Comparison of ENCODE assay signal across 15 cellular contexts in genomic region chr15:35596261-35596660, GRCh38. TPM values are rescaled to one million over a fixed set of nuclear protein-coding genes. Genes with fewer than 3 reads are reported as not detected.
DNase-seq lines count a peak whose midpoint lies in the region; ATAC-seq and TF ChIP-seq lines count a peak whose summit lies in the region.
"Had no signal": no experiment of that assay in that cellular context is flagged by ENCODE, and none has a peak within 500 bp of the region (broad histone marks: within the 10 kb centered on the region; RNA-seq: fewer than 3 reads in every experiment).

No MANE protein-coding gene starts in this region.

- H3K4me2 ChIP-seq in GM23248 (ENCODE audit: unreplicated experiment) (no peak overlapping the region), neural cell (ENCODE audit: low read length) (no peak overlapping the region)
- H3K4me2 ChIP-seq: A549; BLaER1 treated with 17β-estradiol and CSF1 and Interleukin-3, amounts not matched to agents 10 nM and 100 nM; KMS-11 had no signal

- H3K27ac ChIP-seq in GM23248 (no peak overlapping the region), neural cell (ENCODE audit: low read length) (peak overlapping the region; percentile 50), breast epithelium (no peak overlapping the region), right cardiac atrium (ENCODE audit: low read length) (no peak overlapping the region)
- H3K27ac ChIP-seq: A549; BLaER1 treated with 17β-estradiol and CSF1 and Interleukin-3, amounts not matched to agents 10 nM and 100 nM; KMS-11 had no signal

- no peaks in the 10 kb centered on the region for H3K36me3 ChIP-seq in GM23248 (ENCODE audit: low read depth)
- H3K36me3 ChIP-seq in neural cell (ENCODE audit: insufficient read depth, low read length) = no peaks in the 10 kb centered on the region
- H3K36me3 ChIP-seq in breast epithelium = no peaks in the 10 kb centered on the region
- H3K36me3 ChIP-seq: BLaER1 treated with 17β-estradiol and CSF1 and Interleukin-3, amounts not matched to agents 10 nM and 100 nM had no signal

- H4K20me1 ChIP-seq in GM23248 (ENCODE audit: insufficient read depth) (no peaks in the 10 kb centered on the region), neural cell (ENCODE audit: insufficient read depth) (no peaks in the 10 kb centered on the region)
- H4K20me1 ChIP-seq: BLaER1 treated with 17β-estradiol and CSF1 and Interleukin-3, amounts not matched to agents 10 nM and 100 nM had no signal

- H3K4me1 ChIP-seq in GM23248 (ENCODE audit: insufficient read depth) = 0 out of 2 replicates have a peak, but pooled peaks cover 6% of the 10 kb centered on the region
- H3K4me1 ChIP-seq in breast epithelium = no peaks in the 10 kb centered on the region
- H3K4me1 ChIP-seq in right cardiac atrium (ENCODE audit: control insufficient read depth, insufficient read depth, low read length) = no peaks in the 10 kb centered on the region
- H3K4me1 ChIP-seq: A549; BLaER1 treated with 17β-estradiol and CSF1 and Interleukin-3, amounts not matched to agents 10 nM and 100 nM had no signal

- H3K9me2 ChIP-seq in GM23248 (ENCODE audit: insufficient read depth) = no peaks in the 10 kb centered on the region
- H3K9me2 ChIP-seq in neural cell (ENCODE audit: insufficient read depth, low read length) = no peaks in the 10 kb centered on the region

- TF ChIP-seq EP300 in neural cell (conservative IDR thresholded peaks at IDR 0.05; ENCODE audit: poor library complexity, severe bottlenecking) = peak; percentile 19

- no peak overlapping the region for H3K9ac ChIP-seq in GM23248
- no peak overlapping the region for H3K9ac ChIP-seq in neural cell (ENCODE audit: low read length)
- H3K9ac ChIP-seq: BLaER1 treated with 17β-estradiol and CSF1 and Interleukin-3, amounts not matched to agents 10 nM and 100 nM; KMS-11 had no signal

- TF ChIP-seq RAD21 in neural cell (conservative IDR thresholded peaks at IDR 0.05) = no peak

- WGBS in GM23248 (ENCODE audit: low coverage in 1 of 2, low lambda C conversion rate in 2 of 2, missing lambda C conversion rate in 2 of 2), 2 experiments = 92 to 98% methylated on average over 2 of the region's 2 CpGs
- WGBS in right cardiac atrium = 96% methylated on average over 2 of the region's 2 CpGs

- H2AFZ ChIP-seq in GM23248 (no peak overlapping the region), neural cell (ENCODE audit: low read depth, low read length) (no peak overlapping the region)

- H3K4me3 ChIP-seq in GM23248 (no peak overlapping the region), neural cell (ENCODE audit: low read length) (no peak overlapping the region), breast epithelium (no peak overlapping the region), right cardiac atrium (ENCODE audit: low read length) (no peak overlapping the region)
- H3K4me3 ChIP-seq: A549; BLaER1 treated with 17β-estradiol and CSF1 and Interleukin-3, amounts not matched to agents 10 nM and 100 nM; GM12878 had no signal

- no peak for TF ChIP-seq POLR2A in breast epithelium (IDR thresholded peaks at IDR 0.05)

- intact Hi-C loops in breast epithelium (cut with DNase I; ENCODE audit: low total_unique reads) = no loop called here
- intact Hi-C loops in right cardiac atrium (cut with DNase I) = no loop called here

- TF ChIP-seq CTCF in neural cell (IDR thresholded peaks at IDR 0.05; ENCODE audit: poor library complexity, severe bottlenecking) = no peak
- no peak for TF ChIP-seq CTCF in breast epithelium (IDR thresholded peaks at IDR 0.05)

- H3F3A ChIP-seq in GM23248 (ENCODE audit: insufficient read depth) = no peaks in the 10 kb centered on the region
- H3F3A ChIP-seq in neural cell (ENCODE audit: insufficient read depth, low read length, poor library complexity, severe bottlenecking) = no peaks in the 10 kb centered on the region

- ATAC-seq in SK-N-SH treated with all-trans-retinoic acid at 6 μM for 48 hours (peak; percentile 62), GM18868 (IDR thresholded peaks at IDR 0.05; ENCODE audit: unreplicated experiment) (no peak), right cardiac atrium (no peak)
- ATAC-seq: A549, GM12878 had no signal

- no peaks in the 10 kb centered on the region for H3K27me3 ChIP-seq in GM23248 (replicated peaks; ENCODE audit: insufficient read depth)
- no peaks in the 10 kb centered on the region for H3K27me3 ChIP-seq in neural cell (ENCODE audit: insufficient read depth, low read depth, low read length)
- H3K27me3 ChIP-seq in breast epithelium = no peaks in the 10 kb centered on the region
- H3K27me3 ChIP-seq in right cardiac atrium (ENCODE audit: control insufficient read depth, insufficient read depth) = no peaks in the 10 kb centered on the region
- H3K27me3 ChIP-seq: BLaER1 treated with 17β-estradiol and CSF1 and Interleukin-3, amounts not matched to agents 10 nM and 100 nM had no signal

- no peaks in the 10 kb centered on the region for H3K79me2 ChIP-seq in GM23248 (ENCODE audit: insufficient read depth)
- H3K79me2 ChIP-seq in neural cell (replicated peaks; ENCODE audit: insufficient read depth, low read length) = no peaks in the 10 kb centered on the region

- peak; percentile 45 for DNase-seq in GM23248
- peak; percentile 67 for DNase-seq in fibroblast of peridontal ligament (ENCODE audit: extremely low read depth)
- no peak for DNase-seq in NCI-H2196 treated with DMSO at 0.1 percent for 48 hours (lab: John Stamatoyannopoulos, UW; ENCODE audit: unreplicated experiment)
- DNase-seq in breast epithelium (ENCODE audit: low spot score in 2 of 2) = no peak
- DNase-seq in right cardiac atrium = no peak
- DNase-seq: CD4-positive, CD25-positive, alpha-beta regulatory T cell; HCEC 1CT; HFFc6 had no signal

- in situ Hi-C loops in GM23248 (cut with MboI) = no loop called here

- H3K9me3 ChIP-seq in GM23248 (ENCODE audit: low read depth) (no peaks in the 10 kb centered on the region), neural cell (ENCODE audit: low read length) (peaks cover 5% of the 10 kb centered on the region), breast epithelium (no peaks in the 10 kb centered on the region), right cardiac atrium (ENCODE audit: control insufficient read depth, low read length) (no peaks in the 10 kb centered on the region)
- H3K9me3 ChIP-seq: A549 had no signal

TF ChIP-seq in SK-N-SH treated with all-trans-retinoic acid at 6 μM for 48 hours, 23 proteins besides CTCF, POLR2A, EP300 and RAD21 (continues in another document):
- no peak for TF ChIP-seq POU6F1 (CRISPR knock-in tag; IDR thresholded peaks at IDR 0.05; ENCODE audit: borderline replicate concordance, low read depth)
- TF ChIP-seq, protein P1, sequence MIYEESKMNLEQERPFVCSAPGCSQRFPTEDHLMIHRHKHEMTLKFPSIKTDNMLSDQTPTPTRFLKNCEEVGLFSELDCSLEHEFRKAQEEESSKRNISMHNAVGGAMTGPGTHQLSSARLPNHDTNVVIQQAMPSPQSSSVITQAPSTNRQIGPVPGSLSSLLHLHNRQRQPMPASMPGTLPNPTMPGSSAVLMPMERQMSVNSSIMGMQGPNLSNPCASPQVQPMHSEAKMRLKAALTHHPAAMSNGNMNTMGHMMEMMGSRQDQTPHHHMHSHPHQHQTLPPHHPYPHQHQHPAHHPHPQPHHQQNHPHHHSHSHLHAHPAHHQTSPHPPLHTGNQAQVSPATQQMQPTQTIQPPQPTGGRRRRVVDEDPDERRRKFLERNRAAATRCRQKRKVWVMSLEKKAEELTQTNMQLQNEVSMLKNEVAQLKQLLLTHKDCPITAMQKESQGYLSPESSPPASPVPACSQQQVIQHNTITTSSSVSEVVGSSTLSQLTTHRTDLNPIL (CRISPR knock-in tag; IDR thresholded peaks at IDR 0.05; ENCODE audit: low read depth) = no peak

TF ChIP-seq in neural cell, 6 proteins besides CTCF, POLR2A, EP300 and RAD21:
- TF ChIP-seq SMC3 (conservative IDR thresholded peaks at IDR 0.05; ENCODE audit: poor library complexity) (no peak), MXI1 (conservative IDR thresholded peaks at IDR 0.05; ENCODE audit: poor library complexity, severe bottlenecking) (no peak), EZH2 (IDR thresholded peaks at IDR 0.05; ENCODE audit: borderline replicate concordance, insufficient read depth, low read length, poor library complexity, severe bottlenecking) (no peak), TAF1 (IDR thresholded peaks at IDR 0.05; ENCODE audit: low read depth) (no peak), POLR2AphosphoS5 (IDR thresholded peaks at IDR 0.05) (no peak)
- TF ChIP-seq, protein P2, sequence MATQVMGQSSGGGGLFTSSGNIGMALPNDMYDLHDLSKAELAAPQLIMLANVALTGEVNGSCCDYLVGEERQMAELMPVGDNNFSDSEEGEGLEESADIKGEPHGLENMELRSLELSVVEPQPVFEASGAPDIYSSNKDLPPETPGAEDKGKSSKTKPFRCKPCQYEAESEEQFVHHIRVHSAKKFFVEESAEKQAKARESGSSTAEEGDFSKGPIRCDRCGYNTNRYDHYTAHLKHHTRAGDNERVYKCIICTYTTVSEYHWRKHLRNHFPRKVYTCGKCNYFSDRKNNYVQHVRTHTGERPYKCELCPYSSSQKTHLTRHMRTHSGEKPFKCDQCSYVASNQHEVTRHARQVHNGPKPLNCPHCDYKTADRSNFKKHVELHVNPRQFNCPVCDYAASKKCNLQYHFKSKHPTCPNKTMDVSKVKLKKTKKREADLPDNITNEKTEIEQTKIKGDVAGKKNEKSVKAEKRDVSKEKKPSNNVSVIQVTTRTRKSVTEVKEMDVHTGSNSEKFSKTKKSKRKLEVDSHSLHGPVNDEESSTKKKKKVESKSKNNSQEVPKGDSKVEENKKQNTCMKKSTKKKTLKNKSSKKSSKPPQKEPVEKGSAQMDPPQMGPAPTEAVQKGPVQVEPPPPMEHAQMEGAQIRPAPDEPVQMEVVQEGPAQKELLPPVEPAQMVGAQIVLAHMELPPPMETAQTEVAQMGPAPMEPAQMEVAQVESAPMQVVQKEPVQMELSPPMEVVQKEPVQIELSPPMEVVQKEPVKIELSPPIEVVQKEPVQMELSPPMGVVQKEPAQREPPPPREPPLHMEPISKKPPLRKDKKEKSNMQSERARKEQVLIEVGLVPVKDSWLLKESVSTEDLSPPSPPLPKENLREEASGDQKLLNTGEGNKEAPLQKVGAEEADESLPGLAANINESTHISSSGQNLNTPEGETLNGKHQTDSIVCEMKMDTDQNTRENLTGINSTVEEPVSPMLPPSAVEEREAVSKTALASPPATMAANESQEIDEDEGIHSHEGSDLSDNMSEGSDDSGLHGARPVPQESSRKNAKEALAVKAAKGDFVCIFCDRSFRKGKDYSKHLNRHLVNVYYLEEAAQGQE (IDR thresholded peaks at IDR 0.05; ENCODE audit: borderline replicate concordance) = no peak
TF ChIP-seq in neural cell: peak in this region for 0.

RNA-seq across cellular contexts. Expression of gene DPH6, which starts 50.3 kb away (rescaled TPM):
- total RNA-seq in GM23248 (2014; rRNA removed; shearing (Covaris generic)) = 4.4 and 28.6 TPM in 2 replicates
- 9.9 and 14.2 TPM in 2 replicates for polyA plus RNA-seq in GM23248 (2016; fragmentation: Nextera tagmentation; extraction: Ambion mirVana)
- 3.0 and 6.9 TPM in 2 replicates for polyA plus RNA-seq in neural cell
- polyA minus RNA-seq in neural cell = 17.9 and 26.8 TPM in 2 replicates
- 10 to 100 TPM; 18.0 to 25.2 (median 20.8) TPM for total RNA-seq in breast epithelium
- total RNA-seq in right cardiac atrium = 10 to 100 TPM; 12.0 to 19.7 (median 15.6) TPM
- polyA plus RNA-seq in right cardiac atrium = 7.6 TPM

Comparison
In these comparisons a context has a peak if more than half of its experiments do, and no peak if none do; other contexts are left out.
1. DNase-seq: peak in GM23248 (single experiment) and fibroblast of peridontal ligament (single experiment); none in NCI-H2196 treated with DMSO at 0.1 percent for 48 hours (single experiment), breast epithelium (0 of 2) and right cardiac atrium (0 of 3).